ENCODE assay signal across 24 cellular contexts in genomic region chr2:74819702-74820101, GRCh38.
"Had no signal": no experiment of that assay in that cellular context is flagged by ENCODE, and none has a peak within 500 bp of the region (broad histone marks: within the 10 kb centered on the region; RNA-seq: fewer than 3 reads in every experiment).

No MANE protein-coding gene starts in this region.

- ATAC-seq: activated CD4-positive, alpha-beta T cell treated with anti-CD3 and anti-CD28 coated beads for 36 hours; esophagus mucosa; left lung; naive thymus-derived CD4-positive, alpha-beta T cell; right lobe of liver had no signal

- H3K4me3 ChIP-seq: ascending aorta, left lung, lung, right lobe of liver, skin epidermis, stomach, suprapubic skin, transverse colon, uterus had no signal

- DNase-seq: activated B cell treated with CpG ODN at 0.5 μM for 24 hours; activated CD4-positive, alpha-beta T cell treated with anti-CD3 and anti-CD28 coated beads for 36 hours; activated CD4-positive, alpha-beta T cell treated with anti-CD3 and anti-CD28 coated beads, Interleukin-2, amount 50 U/mL, for 4 hours; activated gamma-delta T cell; activated naive CD4-positive, alpha-beta T cell treated with anti-CD3 and anti-CD28 coated beads, Interleukin-2, amount 50 U/mL, for 16 hours; activated T-cell treated with anti-CD3 and anti-CD28 coated beads for 4 hours; central memory CD4-positive, alpha-beta T cell; effector memory CD4-positive, alpha-beta T cell; hippocampal formation; kidney glomerular epithelial cell; left lung; naive thymus-derived CD4-positive, alpha-beta T cell; posterior cingulate gyrus; stimulated activated CD4-positive, alpha-beta T cell treated with anti-CD3 and anti-CD28 coated beads, Interleukin-1b, Interleukin-23, amount 100 ng/mL, for 48 hours; stomach; T-helper 9 cell; transverse colon; uterus had no signal

- H3K4me1 ChIP-seq: ascending aorta, right lobe of liver, uterus had no signal

- H3K27me3 ChIP-seq: ascending aorta, left lung, right lobe of liver, stomach, suprapubic skin, transverse colon, uterus had no signal

- H3K9me3 ChIP-seq: ascending aorta, left lung, right lobe of liver, stomach, suprapubic skin, transverse colon, uterus had no signal

- H3K36me3 ChIP-seq: ascending aorta, left lung, right lobe of liver, stomach, suprapubic skin, transverse colon, uterus had no signal

- H3K27ac ChIP-seq: ascending aorta, left lung, right lobe of liver, skin epidermis, stomach, suprapubic skin, transverse colon, uterus had no signal
